ENCODE assay signal across 8 cellular contexts in genomic region chr14:22929104-22929847, GRCh38.
DNase-seq lines count a peak whose midpoint lies in the region; ATAC-seq lines count a peak whose summit lies in the region.

TSS of gene PRMT5 (minus strand) at chr14:22929376. CDS start at chr14:22929361, 15 bp downstream.

- ATAC-seq in GM19043 (IDR thresholded peaks at IDR 0.05; ENCODE audit: low read depth, unreplicated experiment) = peak; percentile 93
- ATAC-seq in HG03354 (IDR thresholded peaks at IDR 0.05; ENCODE audit: poor library complexity, severe bottlenecking, unreplicated experiment) = peak; percentile 92

- peak; percentile 96 for DNase-seq in AG20443 (ENCODE audit: low spot score)
- peak; percentile 99 to 100 for DNase-seq in NCI-H446 (lab: John Stamatoyannopoulos, UW)
- DNase-seq in activated CD4-positive, CD25-positive, alpha-beta regulatory T cell treated with anti-CD3 and anti-CD28 coated beads, Interleukin-2, amount 50 U/mL, for 16 hours (ENCODE audit: low read depth, low spot score) = peak; percentile 95
- peak; percentile 100 for DNase-seq in cerebellar cortex (ENCODE audit: low spot score)
- peak; percentile 100 for DNase-seq in iris pigment epithelial cell (ENCODE audit: low read depth)
- DNase-seq in stimulated activated CD4-positive, alpha-beta T cell treated with anti-CD3 and anti-CD28 coated beads, Interleukin-12 subunit alpha, Interleukin-12 subunit beta, amount 100 ng/mL, for 24 hours (ENCODE audit: low read depth in 2 of 2) = peak; percentile 97 to 99

Comparison
In these comparisons a context has a peak if more than half of its experiments do, and no peak if none do; other contexts are left out.
1. Peak in every context shown above with its lines: DNase-seq and ATAC-seq.